ENCODE assay signal across 14 cellular contexts in genomic region chr14:65594153-65594881, GRCh38.
DNase-seq lines count a peak whose midpoint lies in the region; ATAC-seq, FAIRE-seq and TF ChIP-seq lines count a peak whose summit lies in the region.
"Had no signal": no experiment of that assay in that cellular context is flagged by ENCODE, and none has a peak within 500 bp of the region (broad histone marks: within the 10 kb centered on the region; RNA-seq: fewer than 3 reads in every experiment).

No MANE protein-coding gene starts in this region.

- DNase-seq in HPDE6-E6E7 (ENCODE audit: extremely low spot score): peak; percentile 2
- peak in 2 of 3 donors; percentile 49 to 52 for DNase-seq in Peyer's patch
- peak; percentile 54 for DNase-seq in iPS-NIHi7 (ENCODE audit: extremely low spot score)
- peak; percentile 41 for DNase-seq in small intestine
- no peak for DNase-seq in vagina (ENCODE audit: extremely low spot score in 2 of 2)
- DNase-seq in amniotic stem cell (lab: John Stamatoyannopoulos, UW): no peak
- DNase-seq in Right ventricle myocardium superior: no peak
- DNase-seq: activated B cell treated with CpG ODN at 0.5 μM for 24 hours; activated naive CD8-positive, alpha-beta T cell treated with anti-CD3 and anti-CD28 coated beads for 36 hours; CD4-positive, alpha-beta memory T cell; glutamatergic neuron; sigmoid colon had no signal

- H3K27me3 ChIP-seq in Peyer's patch: no peaks in the 10 kb centered on the region
- H3K27me3 ChIP-seq in small intestine (ENCODE audit: control insufficient read depth in 2 of 2, insufficient read depth in 2 of 2, low read length in 2 of 2): no peaks in the 10 kb centered on the region
- no peaks in the 10 kb centered on the region for H3K27me3 ChIP-seq in vagina
- H3K27me3 ChIP-seq: sigmoid colon had no signal

- TF ChIP-seq POLR2A in Peyer's patch (IDR thresholded peaks at IDR 0.05): no peak
- no peak for TF ChIP-seq POLR2A in vagina (IDR thresholded peaks at IDR 0.05)

- ATAC-seq in Right ventricle myocardium superior (ENCODE audit: poor library complexity) (no peak), HG03460 (IDR thresholded peaks at IDR 0.05; ENCODE audit: unreplicated experiment) (no peak)
- ATAC-seq: HCT116 had no signal

- H3K36me3 ChIP-seq in Peyer's patch (no peaks in the 10 kb centered on the region), small intestine (ENCODE audit: control insufficient read depth in 2 of 2, insufficient read depth in 2 of 2, low read length in 2 of 2) (no peaks in the 10 kb centered on the region), vagina (no peaks in the 10 kb centered on the region)
- H3K36me3 ChIP-seq: sigmoid colon had no signal

- WGBS in small intestine, 3 donors: 63 to 78% (median 67%) methylated on average over 13 of the region's 13 CpGs

- H3K9me3 ChIP-seq in Peyer's patch (no peaks in the 10 kb centered on the region), small intestine (ENCODE audit: control insufficient read depth, low read depth) (no peaks in the 10 kb centered on the region), vagina (no peaks in the 10 kb centered on the region)
- H3K9me3 ChIP-seq: sigmoid colon had no signal

- intact Hi-C loops in vagina (cut with DNase I): no loop called here
- intact Hi-C loops in Right ventricle myocardium superior (cut with DNase I): no loop called here

- TF ChIP-seq CTCF in Peyer's patch (IDR thresholded peaks at IDR 0.05) (no peak), vagina (IDR thresholded peaks at IDR 0.05) (no peak)

- no peak overlapping the region for H3K4me3 ChIP-seq in Peyer's patch
- H3K4me3 ChIP-seq in small intestine (ENCODE audit: low read depth in 1 of 2, low read length in 2 of 2): no peak overlapping the region
- no peak overlapping the region for H3K4me3 ChIP-seq in vagina
- H3K4me3 ChIP-seq: sigmoid colon had no signal

- no peak for FAIRE-seq in small intestine (lab: Jason Lieb, UNC)

- H3K4me1 ChIP-seq in Peyer's patch (no peaks in the 10 kb centered on the region), small intestine (ENCODE audit: control insufficient read depth in 2 of 2, insufficient read depth in 1 of 2, low read depth in 1 of 2, low read length in 1 of 2) (no peaks in the 10 kb centered on the region), vagina (no peaks in the 10 kb centered on the region)

- H3K27ac ChIP-seq in Peyer's patch: no peak overlapping the region
- H3K27ac ChIP-seq in small intestine (ENCODE audit: low read depth in 1 of 2, low read length in 1 of 2): no peak overlapping the region
- no peak overlapping the region for H3K27ac ChIP-seq in vagina
- H3K27ac ChIP-seq: sigmoid colon had no signal

Comparison
In these comparisons a context has a peak if more than half of its experiments do, and no peak if none do; other contexts are left out.
1. DNase-seq: peak in HPDE6-E6E7 (single experiment), Peyer's patch (2 of 3), iPS-NIHi7 (single experiment) and small intestine (single experiment); none in vagina (0 of 2), amniotic stem cell (single experiment) and Right ventricle myocardium superior (single experiment).